Comparison of ENCODE assay signal across 13 cellular contexts in the genomic region with DNA sequence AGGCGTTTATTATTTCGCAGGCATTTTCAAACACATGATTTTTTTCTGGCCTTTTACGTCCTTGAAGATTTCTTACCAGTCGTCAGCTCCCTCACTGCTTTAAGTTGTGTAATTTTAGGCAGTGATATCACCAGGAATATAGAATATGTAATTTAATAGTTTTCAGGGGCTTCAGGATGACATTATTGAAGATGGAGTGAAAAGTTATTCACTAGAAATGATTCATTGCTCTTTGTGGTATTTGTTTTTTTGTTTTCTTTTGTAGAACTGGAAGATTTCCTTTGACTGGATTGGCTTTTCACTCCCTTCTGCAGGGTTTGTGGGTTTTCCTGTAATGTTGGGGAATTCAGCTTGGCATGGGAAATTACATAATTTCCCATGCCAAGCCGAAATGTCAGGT. TPM values are rescaled to one million over a fixed set of nuclear protein-coding genes. Genes with fewer than 3 reads are reported as not detected.
DNase-seq lines count a peak whose midpoint lies in the region; ATAC-seq, FAIRE-seq and TF ChIP-seq lines count a peak whose summit lies in the region.
"Had no signal": no experiment of that assay in that cellular context is flagged by ENCODE, and none has a peak within 500 bp of the region (broad histone marks: within the 10 kb centered on the region; RNA-seq: fewer than 3 reads in every experiment).

No MANE protein-coding gene starts in this region.

- H3K4me1 Mint-ChIP-seq in activated naive CD8-positive, alpha-beta T cell (ENCODE audit: low read depth): peaks cover 23% of the 10 kb centered on the region
- H3K4me1 Mint-ChIP-seq in activated naive CD8-positive, alpha-beta T cell treated with anti-CD3 and anti-CD28 coated beads, Interleukin-2, amount 50 U/mL, for 24 hours: peaks cover 31% of the 10 kb centered on the region

- BruUV-seq in mammary epithelial cell (replicated peaks; lab: Mats Ljungman, UMichigan): no TSS peak

- dilution Hi-C loops in mammary epithelial cell (cut with HindIII; ENCODE audit: low sequenced_read_pairs): no loop called here

- peak overlapping the region; percentile 95 for H3K4me3 Mint-ChIP-seq in activated naive CD8-positive, alpha-beta T cell
- no peak overlapping the region for H3K4me3 Mint-ChIP-seq in activated naive CD8-positive, alpha-beta T cell treated with anti-CD3 and anti-CD28 coated beads, Interleukin-2, amount 50 U/mL, for 24 hours

- H3K4me2 ChIP-seq in mammary epithelial cell (ENCODE audit: insufficient read depth, low read depth, low read length): peak overlapping the region; percentile 95

- H3K4me1 ChIP-seq in mammary epithelial cell (ENCODE audit: insufficient read depth, low read length) (peaks cover 31% of the 10 kb centered on the region), muscle layer of colon (ENCODE audit: insufficient read depth, low read length) (peaks cover 28% of the 10 kb centered on the region), upper lobe of left lung (peaks cover 3 to 32% (median 12%) of the 10 kb centered on the region in 4 donors)

- no peak overlapping the region for H3K27ac Mint-ChIP-seq in activated naive CD8-positive, alpha-beta T cell
- H3K27ac Mint-ChIP-seq in activated naive CD8-positive, alpha-beta T cell treated with anti-CD3 and anti-CD28 coated beads, Interleukin-2, amount 50 U/mL, for 24 hours: no peak overlapping the region
- H3K27ac Mint-ChIP-seq: activated CD4-positive, alpha-beta T cell treated with anti-CD3 and anti-CD28 coated beads, Interleukin-2, amount 10 ng/mL, durations not matched to agents 24 days and 14 days had no signal

- WGBS in mammary epithelial cell (ENCODE audit: low coverage, missing lambda C conversion rate): 41% methylated on average over 5 of the region's 5 CpGs
- WGBS in upper lobe of left lung, 2 donors: 69 to 73% methylated on average over 5 of the region's 5 CpGs

- no peak for FAIRE-seq in GM12891 (lab: Jason Lieb, UNC)
- FAIRE-seq: colon, GM12892 had no signal

- no peaks in the 10 kb centered on the region for H3K36me3 Mint-ChIP-seq in activated naive CD8-positive, alpha-beta T cell
- H3K36me3 Mint-ChIP-seq in activated naive CD8-positive, alpha-beta T cell treated with anti-CD3 and anti-CD28 coated beads, Interleukin-2, amount 50 U/mL, for 24 hours (ENCODE audit: low read depth): peaks cover 2% of the 10 kb centered on the region

- H2AFZ ChIP-seq in mammary epithelial cell (ENCODE audit: low read depth, low read length): peak overlapping the region; percentile 95

- H3K79me2 ChIP-seq in mammary epithelial cell (ENCODE audit: insufficient read depth, low read length): peaks cover 71% of the 10 kb centered on the region

- no peaks in the 10 kb centered on the region for H3K36me3 ChIP-seq in mammary epithelial cell (ENCODE audit: insufficient read depth, low read length)
- no peaks in the 10 kb centered on the region for H3K36me3 ChIP-seq in muscle layer of colon (ENCODE audit: insufficient read depth, low read length)
- H3K36me3 ChIP-seq in upper lobe of left lung: no peaks in the 10 kb centered on the region

- no peaks in the 10 kb centered on the region for H3K9me3 Mint-ChIP-seq in activated naive CD8-positive, alpha-beta T cell (ENCODE audit: low read depth)
- no peaks in the 10 kb centered on the region for H3K9me3 Mint-ChIP-seq in activated naive CD8-positive, alpha-beta T cell treated with anti-CD3 and anti-CD28 coated beads, Interleukin-2, amount 50 U/mL, for 24 hours

- no peak for TF ChIP-seq POLR2A in upper lobe of left lung (IDR thresholded peaks at IDR 0.05)
- no peak for TF ChIP-seq POLR2A in GM12891 (IDR thresholded peaks at IDR 0.05; ENCODE audit: low read depth, low read length)

- peak overlapping the region; percentile 57 for H3K27ac ChIP-seq in mammary epithelial cell (ENCODE audit: insufficient read depth, low read depth, low read length)
- H3K27ac ChIP-seq in muscle layer of colon (ENCODE audit: low read depth, low read length): peak overlapping the region; percentile 79
- H3K27ac ChIP-seq in upper lobe of left lung: peak overlapping the region in 3 of 4 donors; percentile 75 to 85 (median 77)

- H3K9me3 ChIP-seq in mammary epithelial cell (replicated peaks; ENCODE audit: insufficient read depth, low read length) (no peaks in the 10 kb centered on the region), muscle layer of colon (ENCODE audit: low read length) (no peaks in the 10 kb centered on the region), upper lobe of left lung (no peaks in the 10 kb centered on the region)

- H3K27me3 ChIP-seq in mammary epithelial cell (ENCODE audit: insufficient read depth, low read length) (no peaks in the 10 kb centered on the region), muscle layer of colon (ENCODE audit: control insufficient read depth in 1 of 2, insufficient read depth in 2 of 2, low read length in 2 of 2) (no peaks in the 10 kb centered on the region), upper lobe of left lung (no peaks in the 10 kb centered on the region)

- no peak for DNase-seq in activated naive CD8-positive, alpha-beta T cell treated with anti-CD3 and anti-CD28 coated beads, Interleukin-2, amount 50 U/mL, for 24 hours
- DNase-seq in mammary epithelial cell: peak; percentile 68
- DNase-seq in upper lobe of left lung: no peak
- DNase-seq in SW480 (ENCODE audit: low spot score): no peak
- DNase-seq in GM12891 (ENCODE audit: insufficient read length, low spot score): no peak
- DNase-seq: ACHN, GOT3 had no signal

- no peak for TF ChIP-seq EP300 in upper lobe of left lung (IDR thresholded peaks at IDR 0.05)

- intact Hi-C loops in mammary epithelial cell (cut with micrococcal nuclease): loop anchor here (10.0 kb wide), 1 partner anchor 128 kb away; no protein-coding TSS in a partner anchor

- H3K9ac ChIP-seq in mammary epithelial cell (ENCODE audit: insufficient read depth, low read length) (peak overlapping the region; percentile 60), muscle layer of colon (ENCODE audit: low read length) (peak overlapping the region; percentile 85)

- peak overlapping the region; percentile 89 to 97 (median 93) for H3K4me3 ChIP-seq in mammary epithelial cell (replicated peaks in 1 of 3; ENCODE audit: insufficient read depth in 1 of 3, low read depth in 2 of 3, low read length in 3 of 3)
- H3K4me3 ChIP-seq in muscle layer of colon (ENCODE audit: low read depth in 1 of 2, low read length in 2 of 2): peak overlapping the region in 1 of 2 donors; percentile 91
- H3K4me3 ChIP-seq in upper lobe of left lung: peak overlapping the region in 2 of 4 donors; percentile 71 to 94

- in situ Hi-C loops in mammary epithelial cell (cut with MboI; ENCODE audit: low sequenced_read_pairs in 2 of 2): no loop called here

- CTCF ChIA-PET in mammary epithelial cell (lab: Charles Lee; ENCODE audit: low non-redundant PET): no interaction called here

- peaks cover 8% of the 10 kb centered on the region for H3K27me3 Mint-ChIP-seq in activated naive CD8-positive, alpha-beta T cell
- peaks cover 19% of the 10 kb centered on the region for H3K27me3 Mint-ChIP-seq in activated naive CD8-positive, alpha-beta T cell treated with anti-CD3 and anti-CD28 coated beads, Interleukin-2, amount 50 U/mL, for 24 hours

- H4K20me1 ChIP-seq in mammary epithelial cell (ENCODE audit: insufficient read depth, low read length): no peaks in the 10 kb centered on the region

- ATAC-seq in activated naive CD8-positive, alpha-beta T cell treated with anti-CD3 and anti-CD28 coated beads, Interleukin-2, amount 50 U/mL, for 24 hours: no peak
- ATAC-seq in upper lobe of left lung (ENCODE audit: low FRiP score in 2 of 2): no peak
- no peak for ATAC-seq in HG03280 (IDR thresholded peaks at IDR 0.05; ENCODE audit: unreplicated experiment)

- TF ChIP-seq CTCF in mammary epithelial cell (conservative IDR thresholded peaks at IDR 0.05 in 1 of 2, IDR thresholded peaks at IDR 0.05 in 1 of 2; ENCODE audit: extremely low read depth in 1 of 2, insufficient read depth in 1 of 2, low read depth in 1 of 2, low read length in 2 of 2) (no peak), upper lobe of left lung (IDR thresholded peaks at IDR 0.05) (no peak)

TF ChIP-seq in GM12891, 5 proteins besides CTCF, POLR2A, EP300 and RAD21:
- TF ChIP-seq SPI1 (IDR thresholded peaks at IDR 0.05; ENCODE audit: low read depth, low read length) (no peak), POLR2AphosphoS5 (IDR thresholded peaks at IDR 0.05; ENCODE audit: low read depth, low read length) (no peak), PAX5 (IDR thresholded peaks at IDR 0.05; ENCODE audit: insufficient read depth, low read length, severe bottlenecking) (no peak), TAF1 (IDR thresholded peaks at IDR 0.05; ENCODE audit: low read depth, low read length) (no peak), POU2F2 (IDR thresholded peaks at IDR 0.05; ENCODE audit: low read depth, low read length) (no peak)

RNA-seq across cellular contexts. Expression of a gene that starts 2.0 kb away (rescaled TPM):
- total RNA-seq in mammary epithelial cell (10 to 100 TPM; 18.2 to 19.2 TPM), upper lobe of left lung (10 to 100 TPM; 10.9 to 31.5 (median 19.4) TPM)
- 12.4 TPM for polyA plus RNA-seq in mammary epithelial cell
- polyA minus RNA-seq in mammary epithelial cell: 11.6 TPM
- 0.22 TPM for polyA plus RNA-seq in GM12891 (2012; ENCODE audit: low read depth, missing spikeins)
